1 cellular context compared by ENCODE assay signal in genomic region chr9:124852829-124853531, GRCh38.
TF ChIP-seq lines count a peak whose summit lies in the region.

A gene with protein sequence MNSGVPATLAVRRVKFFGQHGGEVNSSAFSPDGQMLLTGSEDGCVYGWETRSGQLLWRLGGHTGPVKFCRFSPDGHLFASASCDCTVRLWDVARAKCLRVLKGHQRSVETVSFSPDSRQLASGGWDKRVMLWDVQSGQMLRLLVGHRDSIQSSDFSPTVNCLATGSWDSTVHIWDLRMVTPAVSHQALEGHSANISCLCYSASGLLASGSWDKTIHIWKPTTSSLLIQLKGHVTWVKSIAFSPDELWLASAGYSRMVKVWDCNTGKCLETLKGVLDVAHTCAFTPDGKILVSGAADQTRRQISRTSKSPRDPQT (plus strand): TSS chr9:124853460. CDS start chr9:124853532, 72 bp downstream.

TF ChIP-seq in HEK293, 187 proteins besides CTCF, POLR2A, EP300 and RAD21 (continued from another document):
- TF ChIP-seq ZNF423 (tag by site-specific recombination; IDR thresholded peaks at IDR 0.05) (no peak), ZNF501 (tag by site-specific recombination; IDR thresholded peaks at IDR 0.05) (peak; percentile 66; the same call in 1 of the 2 replicates), ZBTB48 (tag by site-specific recombination; IDR thresholded peaks at IDR 0.05) (peak; percentile 84), ZNF692 (tag by site-specific recombination; IDR thresholded peaks at IDR 0.05) (peak; percentile 51; the same call in 1 of the 2 replicates), ZNF561 (tag by site-specific recombination; IDR thresholded peaks at IDR 0.05; ENCODE audit: borderline replicate concordance) (peak; percentile 47; the same call in 1 of the 2 replicates), ZFP37 (tag by site-specific recombination; IDR thresholded peaks at IDR 0.05) (0 out of 2 replicates have a peak, but pooled peaks have one; percentile 46), KLF9 (tag by site-specific recombination; IDR thresholded peaks at IDR 0.05; ENCODE audit: low read depth) (peak; percentile 50; the same call in 1 of the 2 replicates), KLF1 (tag by site-specific recombination; IDR thresholded peaks at IDR 0.05) (peak; percentile 10; the same call in 1 of the 2 replicates), YY2 (tag by site-specific recombination; IDR thresholded peaks at IDR 0.05) (0 out of 2 replicates have a peak, but pooled peaks have one; percentile 33), ZNF391 (tag by site-specific recombination; IDR thresholded peaks at IDR 0.05; ENCODE audit: borderline replicate concordance, low read depth) (0 out of 2 replicates have a peak, but pooled peaks have one; percentile 44), ZNF510 (tag by site-specific recombination; IDR thresholded peaks at IDR 0.05; ENCODE audit: insufficient replicate concordance) (no peak), BCL11A (tag by site-specific recombination; IDR thresholded peaks at IDR 0.05; ENCODE audit: low read depth) (peak; percentile 41; the same call in 1 of the 2 replicates), GLIS1 (tag by site-specific recombination; IDR thresholded peaks at IDR 0.05) (peak; percentile 72; the same call in 1 of the 2 replicates), ZNF2 (tag by site-specific recombination; IDR thresholded peaks at IDR 0.05) (peak; percentile 88), GLIS2 (tag by site-specific recombination; IDR thresholded peaks at IDR 0.05) (peak; percentile 74), ZSCAN30 (tag by site-specific recombination; IDR thresholded peaks at IDR 0.05) (peak; percentile 83; the same call in 1 of the 2 replicates), KLF17 (tag by site-specific recombination; IDR thresholded peaks at IDR 0.05) (peak; percentile 70), ZIC2 (tag by site-specific recombination; IDR thresholded peaks at IDR 0.05) (peak; percentile 47; the same call in 1 of the 2 replicates), SP2 (tag by site-specific recombination; IDR thresholded peaks at IDR 0.05) (peak; percentile 75), SP3 (tag by site-specific recombination; IDR thresholded peaks at IDR 0.05) (peak; percentile 28; the same call in 1 of the 2 replicates), PBX3 (CRISPR knock-in tag; IDR thresholded peaks at IDR 0.05) (peak; percentile 53; the same call in 1 of the 2 replicates), ZNF324 (tag by site-specific recombination; IDR thresholded peaks at IDR 0.05) (peak; percentile 55; the same call in 1 of the 2 replicates), ZBTB10 (tag by site-specific recombination; IDR thresholded peaks at IDR 0.05) (peak; percentile 44; the same call in 1 of the 2 replicates)
- TF ChIP-seq, protein P1, sequence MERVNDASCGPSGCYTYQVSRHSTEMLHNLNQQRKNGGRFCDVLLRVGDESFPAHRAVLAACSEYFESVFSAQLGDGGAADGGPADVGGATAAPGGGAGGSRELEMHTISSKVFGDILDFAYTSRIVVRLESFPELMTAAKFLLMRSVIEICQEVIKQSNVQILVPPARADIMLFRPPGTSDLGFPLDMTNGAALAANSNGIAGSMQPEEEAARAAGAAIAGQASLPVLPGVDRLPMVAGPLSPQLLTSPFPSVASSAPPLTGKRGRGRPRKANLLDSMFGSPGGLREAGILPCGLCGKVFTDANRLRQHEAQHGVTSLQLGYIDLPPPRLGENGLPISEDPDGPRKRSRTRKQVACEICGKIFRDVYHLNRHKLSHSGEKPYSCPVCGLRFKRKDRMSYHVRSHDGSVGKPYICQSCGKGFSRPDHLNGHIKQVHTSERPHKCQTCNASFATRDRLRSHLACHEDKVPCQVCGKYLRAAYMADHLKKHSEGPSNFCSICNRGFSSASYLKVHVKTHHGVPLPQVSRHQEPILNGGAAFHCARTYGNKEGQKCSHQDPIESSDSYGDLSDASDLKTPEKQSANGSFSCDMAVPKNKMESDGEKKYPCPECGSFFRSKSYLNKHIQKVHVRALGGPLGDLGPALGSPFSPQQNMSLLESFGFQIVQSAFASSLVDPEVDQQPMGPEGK (tag by site-specific recombination; IDR thresholded peaks at IDR 0.05): peak; percentile 46; the same call in 1 of the 2 replicates
